ENCODE assay signal across 7 cellular contexts in the genomic region with DNA sequence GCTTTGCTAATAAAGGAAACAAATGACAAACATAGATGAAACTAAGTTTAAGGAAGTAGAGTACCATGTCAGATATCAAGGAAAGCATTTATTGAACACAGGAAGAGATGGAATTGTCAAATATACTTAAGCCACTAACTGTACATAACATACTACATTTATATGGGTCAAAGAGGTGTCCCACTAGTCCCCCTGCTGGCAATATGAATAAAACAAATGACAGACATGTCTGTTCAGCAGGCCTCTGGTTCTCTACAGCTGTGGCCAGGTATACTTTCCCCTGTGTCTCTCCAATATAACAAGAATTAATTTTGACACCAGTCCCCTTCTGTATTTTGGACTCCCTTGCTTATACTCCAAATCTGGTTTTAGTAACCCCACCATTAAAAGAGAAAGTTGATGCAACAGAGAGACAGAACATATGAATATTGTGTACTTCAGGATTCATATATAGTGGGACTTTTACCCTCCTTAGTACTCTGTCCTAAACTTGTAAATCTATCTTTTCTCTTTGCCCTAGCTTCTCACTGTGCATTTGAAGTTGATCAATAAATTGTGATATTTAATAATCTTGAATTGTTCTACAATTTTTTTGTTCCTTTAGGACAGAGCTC. TPM values are rescaled to one million over a fixed set of nuclear protein-coding genes. Genes with fewer than 3 reads are reported as not detected.
DNase-seq lines count a peak whose midpoint lies in the region; ATAC-seq and TF ChIP-seq lines count a peak whose summit lies in the region.

No MANE protein-coding gene starts in this region.

- peak overlapping the region in 10 of 12 donors; percentile 11 to 65 (median 42) for H3K27ac ChIP-seq in heart left ventricle

- intact Hi-C loops in heart left ventricle (cut with DNase I), result loop anchor here in 5 of 10 donors (2.0 to 5.0 kb wide), 2 partner anchors 253 to 254 kb away; no protein-coding TSS in a partner anchor

- DNase-seq in RPMI8226 (peak; percentile 45), heart left ventricle (no peak), amygdala (lab: John Stamatoyannopoulos, UW) (no peak)
- no peak for DNase-seq in stimulated activated CD4-positive, alpha-beta T cell treated with anti-CD3 and anti-CD28 coated beads, Interleukin-2, amount 100 ng/mL, for 24 hours
- DNase-seq in stimulated activated CD4-positive, alpha-beta T cell treated with anti-CD3 and anti-CD28 coated beads, Interleukin-12 subunit alpha, Interleukin-12 subunit beta, amount 100 ng/mL, for 4 hours, result no peak

- H3K4me3 ChIP-seq in GM12875 (ENCODE audit: low read depth, low read length) (no peak overlapping the region), heart left ventricle (no peak overlapping the region)

- peaks cover 0 to 17% (median 0%) of the 10 kb centered on the region in 12 donors for H3K9me3 ChIP-seq in heart left ventricle

- TF ChIP-seq POLR2A in heart left ventricle (IDR thresholded peaks at IDR 0.05), result no peak

- H3K4me1 ChIP-seq in heart left ventricle, result peaks cover 0 to 29% (median 10%) of the 10 kb centered on the region in 12 donors

- TF ChIP-seq CTCF in GM12875 (IDR thresholded peaks at IDR 0.05; ENCODE audit: borderline replicate concordance, insufficient read depth, low read depth, low read length), result peak; percentile 27; the same call in 1 of the 2 replicates
- peak; percentile 35 to 64 (median 47) for TF ChIP-seq CTCF in heart left ventricle (IDR thresholded peaks at IDR 0.05)

- ATAC-seq in HG02981 (IDR thresholded peaks at IDR 0.05; ENCODE audit: unreplicated experiment) (peak; percentile 77), heart left ventricle (peak; percentile 67 to 71 (median 69))

- H3K36me3 ChIP-seq in heart left ventricle, result peaks cover 0 to 26% (median 13%) of the 10 kb centered on the region in 9 donors

- H3K27me3 ChIP-seq in heart left ventricle, result no peaks in the 10 kb centered on the region

RNA-seq across cellular contexts. Expression of gene CD36, which starts 42.9 kb away (rescaled TPM):
- total RNA-seq in heart left ventricle, result 1,000 to 10,000 TPM in 7 of 9 donors, 100 to 1,000 TPM in 2; 891 to 1,960 (median 1,108) TPM
- 100 to 1,000 TPM; 289 to 529 TPM for polyA plus RNA-seq in heart left ventricle
